Comparison of ENCODE assay signal across 27 cellular contexts in genomic region chr5:11760940-11761603, GRCh38.
"Had no signal": no experiment of that assay in that cellular context is flagged by ENCODE, and none has a peak within 500 bp of the region (broad histone marks: within the 10 kb centered on the region; RNA-seq: fewer than 3 reads in every experiment).

No MANE protein-coding gene starts in this region.

- FAIRE-seq: colon had no signal

- H3K9me3 ChIP-seq: sigmoid colon, thyroid gland, upper lobe of right lung had no signal

- H3K36me3 ChIP-seq: gastroesophageal sphincter, sigmoid colon, thyroid gland, upper lobe of right lung had no signal

- H3K4me1 ChIP-seq: gastroesophageal sphincter, sigmoid colon, thyroid gland, upper lobe of right lung had no signal

- H3K27me3 ChIP-seq: gastroesophageal sphincter, sigmoid colon, thyroid gland, upper lobe of right lung had no signal

- DNase-seq: activated B cell treated with CpG ODN at 0.5 μM for 24 hours; activated CD4-positive, alpha-beta T cell treated with anti-CD3 and anti-CD28 coated beads for 36 hours; activated naive CD4-positive, alpha-beta T cell; activated T-cell treated with anti-CD3 and anti-CD28 coated beads for 4 hours; activated T-cell treated with anti-CD3 and anti-CD28 coated beads, Interleukin-2, amount 50 U/mL, for 72 hours; anterior cingulate cortex; dermis blood vessel endothelial cell; effector memory CD4-positive, alpha-beta T cell; erythroblast; immature natural killer cell; mesendoderm; retina; sigmoid colon; stimulated activated CD4-positive, alpha-beta T cell treated with anti-CD3 and anti-CD28 coated beads, Interleukin-1b, Interleukin-23, amount 100 ng/mL, for 48 hours; stimulated activated CD4-positive, alpha-beta T cell treated with anti-CD3 and anti-CD28 coated beads, Interleukin-4, amount 100 ng/mL, for 4 hours; stimulated activated CD8-positive, alpha-beta memory T cell treated with anti-CD3 and anti-CD28 coated beads, Interleukin-4, amount 100 ng/mL, for 48 hours; stimulated activated naive CD8-positive, alpha-beta T cell treated with anti-CD3 and anti-CD28 coated beads, Interleukin-15, amount 100 ng/mL, for 72 hours; T-helper 1 cell; thyroid gland; upper lobe of right lung had no signal

- H3K4me3 ChIP-seq: gastroesophageal sphincter, lung, sigmoid colon, smooth muscle cell, thyroid gland, upper lobe of right lung had no signal

- H3K4me2 ChIP-seq: smooth muscle cell had no signal

- H3K27ac ChIP-seq: gastroesophageal sphincter, sigmoid colon, thyroid gland, upper lobe of right lung had no signal

- ATAC-seq: activated CD4-positive, alpha-beta T cell treated with anti-CD3 and anti-CD28 coated beads for 36 hours; activated naive CD4-positive, alpha-beta T cell treated with anti-CD3 and anti-CD28 coated beads, Interleukin-2, amount 50 U/mL, for 72 hours; activated T-cell treated with anti-CD3 and anti-CD28 coated beads, Interleukin-2, amount 50 U/mL, for 72 hours; gastroesophageal sphincter; natural killer cell treated with Interleukin-12 subunit alpha and Interleukin-12 subunit beta and Interleukin-15 and Interleukin-18, amount 100 ng/mL, for 72 hours; stimulated activated memory B cell treated with anti-CD40 and anti-IgM and Interleukin-4, amounts not matched to agents 10 μg/mL and 1 μg/mL and 100 μg/mL, for 72 hours; stimulated activated naive CD8-positive, alpha-beta T cell treated with anti-CD3 and anti-CD28 coated beads, Interleukin-15, amount 100 ng/mL, for 72 hours; upper lobe of right lung had no signal
